9 cellular contexts compared by ENCODE assay signal in the genomic region with DNA sequence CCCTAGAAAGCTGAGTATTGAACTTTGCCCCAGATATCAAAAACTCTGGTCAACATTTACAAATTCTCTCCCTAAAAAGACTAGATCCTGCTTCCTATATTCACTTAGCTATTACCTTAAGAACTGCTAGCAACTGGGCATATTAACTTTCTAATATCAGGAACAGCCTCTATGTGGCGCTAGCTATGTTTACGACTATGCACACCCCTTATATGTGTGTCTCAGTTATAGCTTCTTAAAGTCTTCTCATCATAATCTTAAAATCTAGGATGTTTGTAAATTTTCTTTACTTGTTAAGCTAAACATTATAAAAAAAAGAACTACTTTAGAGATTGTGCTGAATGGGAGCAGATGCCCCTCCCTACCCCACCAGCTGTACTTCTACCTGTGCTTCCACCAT. TPM values are rescaled to one million over a fixed set of nuclear protein-coding genes. Genes with fewer than 3 reads are reported as not detected.
A peak's percentile ranks its signal among the peaks of the same experiment; 100 is the strongest.
DNase-seq lines count a peak whose midpoint lies in the region; ATAC-seq, FAIRE-seq and TF ChIP-seq lines count a peak whose summit lies in the region.
"Had no signal": no experiment of that assay in that cellular context is flagged by ENCODE, and none has a peak within 500 bp of the region (broad histone marks: within the 10 kb centered on the region; RNA-seq: fewer than 3 reads in every experiment).

No MANE protein-coding gene starts in this region.

- ATAC-seq in omental fat pad (ENCODE audit: low FRiP score) (no peak), HG02678 (IDR thresholded peaks at IDR 0.05; ENCODE audit: unreplicated experiment) (no peak), HG03378 (IDR thresholded peaks at IDR 0.05; ENCODE audit: unreplicated experiment) (no peak)

- in situ Hi-C loops in KBM-7 (cut with MboI; ENCODE audit: low pct_unique_long_range_greater_than_20kb, low sequenced_read_pairs): loop anchor here (10.0 kb wide), 1 partner anchor 168 kb away; no protein-coding TSS in a partner anchor

- no peak overlapping the region for H3K4me3 ChIP-seq in SU-DHL-6 (ENCODE audit: insufficient read depth, low read length, poor library complexity, severe bottlenecking)

- no peak for FAIRE-seq in D721Med (lab: Jason Lieb, UNC)
- FAIRE-seq: endometrium had no signal

- H3K36me3 ChIP-seq in SU-DHL-6 (ENCODE audit: low read length): peaks cover 12% of the 10 kb centered on the region; the same call in 1 of the 2 replicates

- peak overlapping the region; percentile 22 for H2AFZ ChIP-seq in SU-DHL-6 (ENCODE audit: low read depth, low read length, severe bottlenecking)

- no peaks in the 10 kb centered on the region for H4K20me1 ChIP-seq in SU-DHL-6 (ENCODE audit: low read depth, low read length)

- H3F3A ChIP-seq in SU-DHL-6 (ENCODE audit: insufficient read depth): peaks cover 28% of the 10 kb centered on the region; the same call in 1 of the 2 replicates

- peaks cover 0 to 4% (median 4%) of the 10 kb centered on the region in 3 donors for H3K27me3 Mint-ChIP-seq in immature natural killer cell (ENCODE audit: low read depth in 3 of 3)

- H3K4me1 Mint-ChIP-seq in immature natural killer cell: peaks cover 42 to 48% of the 10 kb centered on the region in 2 donors

- H3K9ac ChIP-seq in SU-DHL-6 (ENCODE audit: low read length): no peak overlapping the region

- peaks cover 22% of the 10 kb centered on the region for H3K79me2 ChIP-seq in SU-DHL-6 (ENCODE audit: insufficient read depth, low read length)

- H3K27ac Mint-ChIP-seq in immature natural killer cell: peak overlapping the region in 2 of 6 donors; percentile 85 to 98

- DNase-seq in D721Med (ENCODE audit: insufficient read length, low spot score) (no peak), KBM-7 (peak; percentile 67), immature natural killer cell (peak in 1 of 3 donors; percentile 13), omental fat pad (ENCODE audit: low spot score) (no peak)
- DNase-seq in stimulated activated naive CD4-positive, alpha-beta T cell (lab: John Stamatoyannopoulos, UW): no peak

- H3K36me3 Mint-ChIP-seq in immature natural killer cell: no peaks in the 10 kb centered on the region

- peak overlapping the region in 4 of 5 donors; percentile 76 to 97 (median 91) for H3K4me3 Mint-ChIP-seq in immature natural killer cell

- peaks cover 0 to 3% (median 0%) of the 10 kb centered on the region in 6 donors for H3K9me3 Mint-ChIP-seq in immature natural killer cell

- no peaks in the 10 kb centered on the region for H3K9me3 ChIP-seq in SU-DHL-6 (ENCODE audit: insufficient read depth, low read length)

- H3K4me2 ChIP-seq in SU-DHL-6 (ENCODE audit: low read depth, low read length, poor library complexity, severe bottlenecking): peak overlapping the region; percentile 97

- H3K27ac ChIP-seq in SU-DHL-6 (ENCODE audit: low read depth, low read length): no peak overlapping the region

- TF ChIP-seq CTCF in D721Med (IDR thresholded peaks at IDR 0.05; ENCODE audit: insufficient read depth, missing control alignments) (peak; percentile 33), SU-DHL-6 (IDR thresholded peaks at IDR 0.05; ENCODE audit: insufficient read depth, low read length, poor library complexity, severe bottlenecking) (peak; percentile 49), omental fat pad (IDR thresholded peaks at IDR 0.05) (no peak)

- H3K9me2 ChIP-seq in SU-DHL-6 (replicated peaks; ENCODE audit: insufficient read depth, low read length): no peaks in the 10 kb centered on the region

- H3K27me3 ChIP-seq in SU-DHL-6 (ENCODE audit: low read length): no peaks in the 10 kb centered on the region

RNA-seq across cellular contexts. Expression of gene STAMBP, which starts 1.7 kb away (rescaled TPM):
- 10 to 100 TPM; 46.8 to 56.4 (median 48.6) TPM for polyA plus RNA-seq in immature natural killer cell
- 10 to 100 TPM; 14.4 to 27.0 (median 20.0) TPM for total RNA-seq in omental fat pad

RNA-seq across cellular contexts. Expression of gene C2orf78, which starts 43.0 kb away (rescaled TPM):
- not detected for polyA plus RNA-seq in immature natural killer cell
- not detected for total RNA-seq in omental fat pad

RNA-seq across cellular contexts. Expression of gene DUSP11, which starts 47.1 kb away (rescaled TPM):
- 10 to 100 TPM; 52.2 to 65.3 (median 56.0) TPM for polyA plus RNA-seq in immature natural killer cell
- total RNA-seq in omental fat pad: 10 to 100 TPM; 21.2 to 34.5 (median 25.6) TPM

Comparison
In these comparisons a context has a peak if more than half of its experiments do, and no peak if none do; other contexts are left out.
1. CTCF ChIP-seq: peak in D721Med (single experiment) and SU-DHL-6 (single experiment); none in omental fat pad (0 of 3).